In genomic region chr2:236775521-236775920, GRCh38 we compare ENCODE assay signal across 24 cellular contexts.
"Had no signal": no experiment of that assay in that cellular context is flagged by ENCODE, and none has a peak within 500 bp of the region (broad histone marks: within the 10 kb centered on the region; RNA-seq: fewer than 3 reads in every experiment).

No MANE protein-coding gene starts in this region.

- H3K27me3 ChIP-seq: breast epithelium, colonic mucosa, esophagus muscularis mucosa, heart left ventricle, neural progenitor cell, thyroid gland, upper lobe of right lung had no signal

- H3K4me3 ChIP-seq: breast epithelium, colonic mucosa, esophagus muscularis mucosa, heart left ventricle, neural progenitor cell, thyroid gland, upper lobe of right lung had no signal

- H3K4me1 Mint-ChIP-seq: activated naive CD8-positive, alpha-beta T cell treated with anti-CD3 and anti-CD28 coated beads, Interleukin-2, amount 50 U/mL, for 24 hours; central memory CD8-positive, alpha-beta T cell; naive thymus-derived CD4-positive, alpha-beta T cell; T-cell had no signal

- H3K9me3 ChIP-seq: breast epithelium, colonic mucosa, esophagus muscularis mucosa, heart left ventricle, thyroid gland, upper lobe of right lung had no signal

- DNase-seq: activated CD4-positive, alpha-beta T cell treated with anti-CD3 and anti-CD28 coated beads for 1 hour; activated CD4-positive, alpha-beta T cell treated with anti-CD3 and anti-CD28 coated beads, Interleukin-2, amount 50 U/mL, for 1 hour; activated CD8-positive, alpha-beta T cell treated with anti-CD3 and anti-CD28 coated beads, Interleukin-2, amount 10 ng/mL, durations not matched to agents 7 days and 5 days; activated gamma-delta T cell; activated naive CD4-positive, alpha-beta T cell treated with anti-CD3 and anti-CD28 coated beads, Interleukin-2, amount 50 U/mL, for 16 hours; activated naive CD8-positive, alpha-beta T cell treated with anti-CD3 and anti-CD28 coated beads, Interleukin-2, amount 50 U/mL, for 24 hours; anterior cingulate cortex; colonic mucosa; heart left ventricle; left colon; mesenchymal stem cell; naive thymus-derived CD4-positive, alpha-beta T cell; stimulated activated CD4-positive, alpha-beta T cell treated with anti-CD3 and anti-CD28 coated beads, Interleukin-12 subunit alpha, Interleukin-12 subunit beta, amount 100 ng/mL, for 4 hours; stimulated activated CD4-positive, alpha-beta T cell treated with anti-CD3 and anti-CD28 coated beads, Interleukin-4, amount 100 ng/mL, for 4 hours; stimulated activated naive CD8-positive, alpha-beta T cell treated with anti-CD3 and anti-CD28 coated beads, Interleukin-15, Interleukin-2, amounts not matched to agents 100 U/mL and 50 U/mL, for 24 hours; substantia nigra; T-cell; thyroid gland; upper lobe of right lung had no signal

- H3K36me3 Mint-ChIP-seq: naive thymus-derived CD4-positive, alpha-beta T cell; neural progenitor cell; T-cell had no signal

- H3K36me3 ChIP-seq: breast epithelium, colonic mucosa, esophagus muscularis mucosa, heart left ventricle, neural progenitor cell, thyroid gland, upper lobe of right lung had no signal

- H3K27ac Mint-ChIP-seq: activated CD8-positive, alpha-beta T cell treated with anti-CD3 and anti-CD28 coated beads, Interleukin-2, amount 10 ng/mL, durations not matched to agents 7 days and 5 days; activated naive CD8-positive, alpha-beta T cell treated with anti-CD3 and anti-CD28 coated beads, Interleukin-2, amount 50 U/mL, for 24 hours; activated T-helper 1 cell treated with anti-CD3 and anti-CD28 coated beads, Interleukin-12 subunit alpha, Interleukin-12 subunit beta, Interleukin-2, Interleukin-4 antibody, amounts not matched to agents 30 ng/mL and 10 ng/mL and 1 ng/mL, durations not matched to agents 14 hours and 24 hours and 36 hours; naive thymus-derived CD4-positive, alpha-beta T cell; neural progenitor cell; T-cell had no signal

- H3K4me1 ChIP-seq: breast epithelium, colonic mucosa, esophagus muscularis mucosa, neural progenitor cell, upper lobe of right lung had no signal

- H3K9ac ChIP-seq: neural progenitor cell had no signal

- H3K27ac ChIP-seq: breast epithelium, colonic mucosa, esophagus muscularis mucosa, neural progenitor cell, upper lobe of right lung had no signal

- ATAC-seq: activated CD8-positive, alpha-beta T cell treated with anti-CD3 and anti-CD28 coated beads, Interleukin-2, amount 10 ng/mL, durations not matched to agents 7 days and 5 days; activated naive CD8-positive, alpha-beta T cell treated with anti-CD3 and anti-CD28 coated beads, Interleukin-2, amount 50 U/mL, for 24 hours; heart left ventricle; left colon; naive thymus-derived CD4-positive, alpha-beta T cell; stimulated activated naive CD8-positive, alpha-beta T cell treated with anti-CD3 and anti-CD28 coated beads, Interleukin-15, Interleukin-2, amounts not matched to agents 100 U/mL and 50 U/mL, for 24 hours; T-cell; upper lobe of right lung had no signal

- H3K9me3 Mint-ChIP-seq: activated naive CD8-positive, alpha-beta T cell treated with anti-CD3 and anti-CD28 coated beads, Interleukin-2, amount 50 U/mL, for 24 hours; activated T-helper 1 cell treated with anti-CD3 and anti-CD28 coated beads, Interleukin-12 subunit alpha, Interleukin-12 subunit beta, Interleukin-2, Interleukin-4 antibody, amounts not matched to agents 30 ng/mL and 10 ng/mL and 1 ng/mL, durations not matched to agents 14 hours and 24 hours and 36 hours; central memory CD8-positive, alpha-beta T cell; naive thymus-derived CD4-positive, alpha-beta T cell; neural progenitor cell; T-cell had no signal

- H3K4me3 Mint-ChIP-seq: activated CD8-positive, alpha-beta T cell treated with anti-CD3 and anti-CD28 coated beads, Interleukin-2, amount 10 ng/mL, durations not matched to agents 7 days and 5 days; activated naive CD8-positive, alpha-beta T cell treated with anti-CD3 and anti-CD28 coated beads, Interleukin-2, amount 50 U/mL, for 24 hours; activated T-helper 1 cell treated with anti-CD3 and anti-CD28 coated beads, Interleukin-12 subunit alpha, Interleukin-12 subunit beta, Interleukin-2, Interleukin-4 antibody, amounts not matched to agents 30 ng/mL and 10 ng/mL and 1 ng/mL, durations not matched to agents 14 hours and 24 hours and 36 hours; central memory CD8-positive, alpha-beta T cell; naive thymus-derived CD4-positive, alpha-beta T cell; neural progenitor cell; T-cell had no signal
